Comparison of ENCODE assay signal across 9 cellular contexts in the genomic region with DNA sequence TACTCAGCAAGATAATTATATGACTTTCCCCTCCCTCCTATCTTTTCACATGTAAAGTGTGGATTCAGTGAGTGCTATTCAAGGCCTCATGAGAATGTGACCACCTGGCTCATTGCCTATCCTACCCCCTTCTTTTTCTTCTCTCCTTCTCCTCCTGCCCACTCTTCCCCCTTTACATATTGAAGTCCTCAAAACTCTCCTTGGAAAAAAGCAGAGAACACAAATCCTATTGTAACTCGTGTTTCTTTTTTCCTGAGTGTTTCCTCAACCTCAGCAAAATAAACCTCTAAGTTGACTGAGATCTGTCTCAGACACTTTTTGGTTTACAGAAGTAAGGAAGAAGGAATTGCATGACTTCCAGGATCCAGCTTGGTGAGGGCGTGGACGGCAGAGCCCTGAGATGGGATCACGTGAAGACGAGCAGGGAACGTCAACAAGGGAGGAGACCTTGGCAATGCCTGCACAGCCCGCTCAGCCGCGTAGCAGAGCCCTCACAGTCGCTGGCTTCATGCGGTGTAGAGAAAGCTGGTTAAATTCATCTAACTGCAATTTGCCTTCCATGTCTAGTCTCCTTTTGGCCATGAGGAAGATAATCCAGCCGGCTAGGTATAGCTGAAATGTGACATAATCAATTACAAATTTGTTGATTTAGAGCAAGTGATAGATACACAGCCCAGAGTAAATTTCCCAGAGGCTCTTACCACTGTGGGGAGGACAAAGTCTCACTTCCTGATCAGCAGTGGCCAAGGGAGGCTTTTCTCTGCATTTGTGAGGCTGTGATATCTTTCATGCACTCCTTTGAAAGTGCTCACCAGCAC.
DNase-seq lines count a peak whose midpoint lies in the region; ATAC-seq, FAIRE-seq and TF ChIP-seq lines count a peak whose summit lies in the region.
"Had no signal": no experiment of that assay in that cellular context is flagged by ENCODE, and none has a peak within 500 bp of the region (broad histone marks: within the 10 kb centered on the region; RNA-seq: fewer than 3 reads in every experiment).

No MANE protein-coding gene starts in this region.

- no peak for TF ChIP-seq POLR2A in GM12878 (IDR thresholded peaks at IDR 0.05; ENCODE audit: low read depth, low read length)
- TF ChIP-seq POLR2A in spleen (IDR thresholded peaks at IDR 0.05), result no peak

- CTCF ChIA-PET in GM12878 (lab: Yijun Ruan, JAX), result interaction anchor here (1.2 to 2.6 kb wide), 3 partner anchors 18 to 37 kb away, joined by 3 to 15 read pairs (median 7); no protein-coding TSS in a partner anchor

- in situ Hi-C loops in HAP-1 (cut with MboI; ENCODE audit: low sequenced_read_pairs) (no loop called here), GM12878 (cut with MboI) (no loop called here)

- POLR2A ChIA-PET in GM12878 (lab: Charles Lee), result interaction anchor here (0.6 kb wide), 1 partner anchor 11 kb away, joined by 3 read pairs; no protein-coding TSS in a partner anchor

- no peak for TF ChIP-seq RAD21 in GM12878 (IDR thresholded peaks at IDR 0.05; ENCODE audit: insufficient read depth, low read depth, low read length)

- no peaks in the 10 kb centered on the region for H4K20me1 ChIP-seq in GM12878 (ENCODE audit: control insufficient read depth, insufficient read depth)

- H3K9ac ChIP-seq in GM12878 (ENCODE audit: control insufficient read depth, insufficient read depth, low read length), result no peak overlapping the region

- SMC1A ChIA-PET in GM12878 (lab: Charles Lee; ENCODE audit: uncharacterized antibody, unreplicated experiment), result interaction anchor here (0.8 to 2.0 kb wide), 5 partner anchors 11 to 38 kb away, joined by 3 to 5 read pairs (median 4); no protein-coding TSS in a partner anchor

- DNase-seq in HAP-1 (ENCODE audit: low spot score in 2 of 2), result peak; percentile 89 to 96
- no peak for DNase-seq in GM12878 (ENCODE audit: low read depth, low spot score)
- DNase-seq in inferior parietal cortex (ENCODE audit: extremely low spot score), result peak; percentile 20
- DNase-seq in spleen, result peak; percentile 76
- no peak for DNase-seq in stimulated activated CD8-positive, alpha-beta memory T cell treated with anti-CD3 and anti-CD28 coated beads, Interleukin-4, amount 100 ng/mL, for 48 hours
- no peak for DNase-seq in COLO829 (ENCODE audit: low spot score)
- no peak for DNase-seq in hippocampal formation (lab: John Stamatoyannopoulos, UW)

- no peaks in the 10 kb centered on the region for H3K79me2 ChIP-seq in GM12878 (ENCODE audit: control insufficient read depth, insufficient read depth, low read length)

- no peak for TF ChIP-seq CTCF in GM12878 (IDR thresholded peaks at IDR 0.05 in 2 of 3, conservative IDR thresholded peaks at IDR 0.05 in 1 of 3; ENCODE audit: control insufficient read depth in 2 of 3, extremely low read depth in 1 of 3, insufficient read depth in 1 of 3, low read depth in 3 of 3, low read length in 3 of 3)
- TF ChIP-seq CTCF in spleen (IDR thresholded peaks at IDR 0.05 in 8 of 11, conservative IDR thresholded peaks at IDR 0.05 in 3 of 11), result no peak

- TF ChIP-seq EP300 in GM12878 (IDR thresholded peaks at IDR 0.05; ENCODE audit: borderline replicate concordance in 1 of 2, control insufficient read depth in 1 of 2, low read depth in 2 of 2, low read length in 2 of 2), result no peak

- H3K4me2 ChIP-seq in GM12878 (ENCODE audit: control insufficient read depth, insufficient read depth), result no peak overlapping the region

- H3K4me1 ChIP-seq in HAP-1, result peaks cover 20% of the 10 kb centered on the region
- peaks cover 5% of the 10 kb centered on the region for H3K4me1 ChIP-seq in GM12878 (ENCODE audit: control insufficient read depth, insufficient read depth, low read length)
- peaks cover 0 to 61% (median 21%) of the 10 kb centered on the region in 6 donors for H3K4me1 ChIP-seq in spleen

- 74% methylated on average over 12 of the region's 12 CpGs for WGBS in GM12878 (ENCODE audit: insufficient coverage, insufficient replicate concordance, low lambda C conversion rate, missing lambda C conversion rate)
- WGBS in spleen, 5 donors, result 48 to 76% (median 54%) methylated on average over 12 of the region's 12 CpGs

- intact Hi-C loops in GM12878 (cut with micrococcal nuclease; ENCODE audit: unreplicated experiment) (no loop called here), spleen (cut with DNase I; ENCODE audit: low total_unique reads) (no loop called here)

- no peak overlapping the region; the same call in 1 of the 2 replicates for H3K4me3 ChIP-seq in HAP-1
- no peak overlapping the region for H3K4me3 ChIP-seq in GM12878
- H3K4me3 ChIP-seq in spleen, result peak overlapping the region in 1 of 8 donors; percentile 26

- no peak for FAIRE-seq in GM12878 (lab: Jason Lieb, UNC)

- H3K27me3 ChIP-seq in HAP-1 (ENCODE audit: low read depth), result no peaks in the 10 kb centered on the region
- H3K27me3 ChIP-seq in GM12878 (replicated peaks in 1 of 2; ENCODE audit: control insufficient read depth in 2 of 2, insufficient read depth in 2 of 2, low read length in 1 of 2), result no peaks in the 10 kb centered on the region
- H3K27me3 ChIP-seq in spleen (replicated peaks in 1 of 7), result no peaks in the 10 kb centered on the region

- H3K36me3 ChIP-seq in HAP-1 (replicated peaks), result no peaks in the 10 kb centered on the region
- no peaks in the 10 kb centered on the region for H3K36me3 ChIP-seq in GM12878 (ENCODE audit: control insufficient read depth in 2 of 2, insufficient read depth in 2 of 2, low read length in 1 of 2)
- H3K36me3 ChIP-seq in spleen, result no peaks in the 10 kb centered on the region

- H3K9me3 ChIP-seq in HAP-1 (no peaks in the 10 kb centered on the region), GM12878 (replicated peaks; ENCODE audit: control insufficient read depth, insufficient read depth, low read length) (no peaks in the 10 kb centered on the region), spleen (no peaks in the 10 kb centered on the region)

- no TSS peak for BruUV-seq in GM12878 (replicated peaks; lab: Mats Ljungman, UMichigan)

- H3K27ac ChIP-seq in GM12878 (ENCODE audit: control insufficient read depth, insufficient read depth) (no peak overlapping the region), spleen (peak overlapping the region; percentile 49 to 87 (median 84))
- H3K27ac ChIP-seq: HL-60 had no signal

- peak overlapping the region; percentile 55 for H2AFZ ChIP-seq in GM12878 (ENCODE audit: control insufficient read depth, low read depth, low read length)

- RAD21 ChIA-PET in GM12878 (lab: Charles Lee; ENCODE audit: unreplicated experiment), result interaction anchor here (0.9 kb wide), 1 partner anchor 37 kb away, joined by 3 read pairs; no protein-coding TSS in a partner anchor

- ATAC-seq in GM12878 (peak; percentile 41; the same call in 2 of the 3 replicates), HG02973 (IDR thresholded peaks at IDR 0.05; ENCODE audit: unreplicated experiment) (no peak)

TF ChIP-seq in GM12878, 131 proteins besides CTCF, POLR2A, EP300 and RAD21 (continues in another document):
- no peak for TF ChIP-seq NBN (IDR thresholded peaks at IDR 0.05)
- no peak for TF ChIP-seq MXI1 (IDR thresholded peaks at IDR 0.05; ENCODE audit: low read depth, low read length)
- no peak for TF ChIP-seq PAX8 (IDR thresholded peaks at IDR 0.05)
- TF ChIP-seq, protein P1, sequence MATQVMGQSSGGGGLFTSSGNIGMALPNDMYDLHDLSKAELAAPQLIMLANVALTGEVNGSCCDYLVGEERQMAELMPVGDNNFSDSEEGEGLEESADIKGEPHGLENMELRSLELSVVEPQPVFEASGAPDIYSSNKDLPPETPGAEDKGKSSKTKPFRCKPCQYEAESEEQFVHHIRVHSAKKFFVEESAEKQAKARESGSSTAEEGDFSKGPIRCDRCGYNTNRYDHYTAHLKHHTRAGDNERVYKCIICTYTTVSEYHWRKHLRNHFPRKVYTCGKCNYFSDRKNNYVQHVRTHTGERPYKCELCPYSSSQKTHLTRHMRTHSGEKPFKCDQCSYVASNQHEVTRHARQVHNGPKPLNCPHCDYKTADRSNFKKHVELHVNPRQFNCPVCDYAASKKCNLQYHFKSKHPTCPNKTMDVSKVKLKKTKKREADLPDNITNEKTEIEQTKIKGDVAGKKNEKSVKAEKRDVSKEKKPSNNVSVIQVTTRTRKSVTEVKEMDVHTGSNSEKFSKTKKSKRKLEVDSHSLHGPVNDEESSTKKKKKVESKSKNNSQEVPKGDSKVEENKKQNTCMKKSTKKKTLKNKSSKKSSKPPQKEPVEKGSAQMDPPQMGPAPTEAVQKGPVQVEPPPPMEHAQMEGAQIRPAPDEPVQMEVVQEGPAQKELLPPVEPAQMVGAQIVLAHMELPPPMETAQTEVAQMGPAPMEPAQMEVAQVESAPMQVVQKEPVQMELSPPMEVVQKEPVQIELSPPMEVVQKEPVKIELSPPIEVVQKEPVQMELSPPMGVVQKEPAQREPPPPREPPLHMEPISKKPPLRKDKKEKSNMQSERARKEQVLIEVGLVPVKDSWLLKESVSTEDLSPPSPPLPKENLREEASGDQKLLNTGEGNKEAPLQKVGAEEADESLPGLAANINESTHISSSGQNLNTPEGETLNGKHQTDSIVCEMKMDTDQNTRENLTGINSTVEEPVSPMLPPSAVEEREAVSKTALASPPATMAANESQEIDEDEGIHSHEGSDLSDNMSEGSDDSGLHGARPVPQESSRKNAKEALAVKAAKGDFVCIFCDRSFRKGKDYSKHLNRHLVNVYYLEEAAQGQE (IDR thresholded peaks at IDR 0.05; ENCODE audit: low read depth, low read length), result no peak
- TF ChIP-seq BHLHE40 (IDR thresholded peaks at IDR 0.05; ENCODE audit: borderline replicate concordance in 1 of 2, low read depth in 2 of 2, low read length in 1 of 2), result no peak
- no peak for TF ChIP-seq CHD4 (IDR thresholded peaks at IDR 0.05)
- no peak for TF ChIP-seq NR2C1 (IDR thresholded peaks at IDR 0.05)
- TF ChIP-seq STAT3 (IDR thresholded peaks at IDR 0.05; ENCODE audit: low read depth, low read length), result no peak
- TF ChIP-seq KAT2A (conservative IDR thresholded peaks at IDR 0.05; ENCODE audit: control insufficient read depth, low read depth, low read length), result no peak
- TF ChIP-seq JUND (IDR thresholded peaks at IDR 0.05; ENCODE audit: low read depth, low read length), result no peak

Comparison
In these comparisons a context has a peak if more than half of its experiments do, and no peak if none do; other contexts are left out.
1. DNase-seq: peak in HAP-1 (2 of 2), inferior parietal cortex (single experiment) and spleen (single experiment); none in GM12878 (single experiment), stimulated activated CD8-positive, alpha-beta memory T cell treated with anti-CD3 and anti-CD28 coated beads, Interleukin-4, amount 100 ng/mL, for 48 hours (single experiment), COLO829 (single experiment) and hippocampal formation (0 of 2).